In the genomic region with DNA sequence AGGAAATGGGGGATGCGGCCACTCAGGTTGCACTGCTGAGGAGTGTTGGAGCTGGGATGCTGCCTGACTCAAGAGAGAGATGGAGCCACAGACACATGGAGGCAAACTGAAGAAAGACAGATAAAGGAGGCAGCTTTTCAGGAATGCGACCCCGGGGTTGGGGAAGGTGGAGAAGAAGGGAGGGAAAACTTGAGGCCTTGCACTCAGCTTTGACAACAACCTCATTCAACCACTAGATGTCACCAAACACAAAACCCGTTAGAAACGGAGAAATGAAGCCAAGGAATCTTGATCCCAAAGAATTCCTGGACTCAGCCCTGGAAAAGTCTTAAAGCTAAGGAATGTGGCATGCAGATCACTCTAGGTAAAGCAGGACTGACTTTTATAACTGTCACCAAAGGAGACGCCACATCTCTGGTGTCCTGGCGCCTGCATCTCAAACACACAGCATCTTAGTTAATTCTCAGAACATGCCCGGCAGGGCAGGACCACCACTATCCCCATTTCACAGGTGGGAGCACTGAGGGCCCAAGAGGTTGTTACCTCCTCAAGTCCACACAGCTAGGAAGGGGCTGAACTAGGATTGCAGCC, we compare ENCODE assay signal across 9 cellular contexts. TPM values are rescaled to one million over a fixed set of nuclear protein-coding genes. Genes with fewer than 3 reads are reported as not detected.
DNase-seq lines count a peak whose midpoint lies in the region; ATAC-seq, FAIRE-seq and TF ChIP-seq lines count a peak whose summit lies in the region.
"Had no signal": no experiment of that assay in that cellular context is flagged by ENCODE, and none has a peak within 500 bp of the region (broad histone marks: within the 10 kb centered on the region; RNA-seq: fewer than 3 reads in every experiment).

No MANE protein-coding gene starts in this region.

- intact Hi-C loops in MCF 10A (cut with micrococcal nuclease): loop anchor here (1.0 to 10.0 kb wide), 4 partner anchors 161 to 303 kb away; no protein-coding TSS in a partner anchor

- CTCF ChIA-PET in MCF 10A (lab: Yijun Ruan, JAX): interaction anchor here (0.6 to 6.0 kb wide), 36 partner anchors 9 to 1165 kb away, joined by 3 to 79 read pairs (median 3); no protein-coding TSS in a partner anchor

- no peak overlapping the region for H3K27ac Mint-ChIP-seq in MCF 10A (ENCODE audit: low read depth, unreplicated experiment)

- H3K4me3 ChIP-seq in kidney epithelial cell (ENCODE audit: low read depth, low read length): no peak overlapping the region
- H3K4me3 ChIP-seq: BLaER1 treated with 17β-estradiol and CSF1 and Interleukin-3, amounts not matched to agents 10 nM and 100 nM had no signal

- peak; percentile 68 for TF ChIP-seq CTCF in MCF 10A (IDR thresholded peaks at IDR 0.05; ENCODE audit: unreplicated experiment)
- peak; percentile 70 for TF ChIP-seq CTCF in kidney epithelial cell (IDR thresholded peaks at IDR 0.05; ENCODE audit: insufficient read depth, low read length, poor library complexity, severe bottlenecking)

- no peaks in the 10 kb centered on the region for H3K36me3 ChIP-seq in kidney epithelial cell (ENCODE audit: control insufficient read depth, insufficient read depth, low read length)
- H3K36me3 ChIP-seq: BLaER1 treated with 17β-estradiol and CSF1 and Interleukin-3, amounts not matched to agents 10 nM and 100 nM had no signal

- BruUV-seq in MCF 10A (replicated peaks; lab: Mats Ljungman, UMichigan): no TSS peak

- H3K4me3 Mint-ChIP-seq in MCF 10A (ENCODE audit: unreplicated experiment): no peak overlapping the region

- H3K9me3 Mint-ChIP-seq in MCF 10A (ENCODE audit: unreplicated experiment): no peaks in the 10 kb centered on the region

- no peaks in the 10 kb centered on the region for H3K27me3 ChIP-seq in kidney epithelial cell (ENCODE audit: control insufficient read depth, insufficient read depth, low read length)
- H3K27me3 ChIP-seq: BLaER1 treated with 17β-estradiol and CSF1 and Interleukin-3, amounts not matched to agents 10 nM and 100 nM had no signal

- POLR2A ChIA-PET in MCF 10A (lab: Yijun Ruan, JAX): interaction anchor here (0.6 kb wide), 1 partner anchor 14 kb away, joined by 3 read pairs; no protein-coding TSS in a partner anchor

- no peaks in the 10 kb centered on the region for H3K36me3 Mint-ChIP-seq in MCF 10A (ENCODE audit: insufficient read depth, unreplicated experiment)

- ATAC-seq in GM18519 (IDR thresholded peaks at IDR 0.05; ENCODE audit: low FRiP score, unreplicated experiment) (no peak), GM21529 (IDR thresholded peaks at IDR 0.05; ENCODE audit: unreplicated experiment) (no peak)

- peaks cover 11% of the 10 kb centered on the region for H3K4me1 Mint-ChIP-seq in MCF 10A (ENCODE audit: insufficient read depth, unreplicated experiment)

- FAIRE-seq in urothelium cell line (lab: Jason Lieb, UNC): no peak

- DNase-seq in DMS53 (lab: John Stamatoyannopoulos, UW) (peak; percentile 55), DMS53 treated with DMSO at 0.1 percent for 48 hours (lab: John Stamatoyannopoulos, UW; ENCODE audit: unreplicated experiment) (no peak), M059J (ENCODE audit: low read depth) (peak; percentile 70), MCF 10A (ENCODE audit: unreplicated experiment) (peak; percentile 69), kidney epithelial cell (ENCODE audit: low read depth) (no peak), urothelium cell line (ENCODE audit: low spot score) (peak; percentile 72)

- H3K27me3 Mint-ChIP-seq in MCF 10A (ENCODE audit: insufficient read depth, unreplicated experiment): no peaks in the 10 kb centered on the region

RNA-seq across cellular contexts. Expression of a gene that starts 59.6 kb away (rescaled TPM):
- 10.0 and 18.1 TPM in 2 replicates for total RNA-seq in M059J (2014; rRNA removed; shearing (Covaris generic))
- 0.63 and 0.83 TPM in 2 replicates for total RNA-seq in MCF 10A (2022)
- 221 and 264 TPM in 2 replicates for total RNA-seq in kidney epithelial cell

Comparison
In these comparisons a context has a peak if more than half of its experiments do, and no peak if none do; other contexts are left out.
1. DNase-seq: peak in DMS53 (single experiment), M059J (single experiment), MCF 10A (single experiment) and urothelium cell line (single experiment); none in DMS53 treated with DMSO at 0.1 percent for 48 hours (single experiment) and kidney epithelial cell (single experiment).
2. RNA of a gene that starts 59.6 kb away (total RNA-seq): 221 to 264 TPM in kidney epithelial cell; 10.0 to 18.1 TPM in M059J and 0.63 to 0.83 TPM in MCF 10A; every median in the first group is over 10 times any median in the second.